8 cellular contexts compared by ENCODE assay signal in genomic region chr6:1612386-1612893, GRCh38. TPM values are rescaled to one million over a fixed set of nuclear protein-coding genes. Genes with fewer than 3 reads are reported as not detected.
DNase-seq lines count a peak whose midpoint lies in the region; TF ChIP-seq lines count a peak whose summit lies in the region.

No MANE protein-coding gene starts in this region.

- WGBS in liver: 25% methylated on average over 8 of the region's 8 CpGs
- 35 to 49% methylated on average over 8 of the region's 8 CpGs for WGBS in thyroid gland, 2 donors

- H3K4me3 ChIP-seq in ascending aorta: peak overlapping the region; percentile 91 to 94
- H3K4me3 ChIP-seq in liver (ENCODE audit: low read depth in 1 of 3, low read length in 3 of 3): peak overlapping the region; percentile 57 to 62 (median 57)
- peak overlapping the region in 2 of 3 donors; percentile 21 to 56 for H3K4me3 ChIP-seq in thyroid gland (replicated peaks in 1 of 3)

- H3K4me1 Mint-ChIP-seq in activated T-cell treated with anti-CD3 and anti-CD28 coated beads, Interleukin-2, amount 50 U/mL, for 24 hours (ENCODE audit: low read depth): peaks cover 29% of the 10 kb centered on the region

- H3K27me3 Mint-ChIP-seq in activated T-cell treated with anti-CD3 and anti-CD28 coated beads, Interleukin-2, amount 50 U/mL, for 24 hours: peaks cover 66% of the 10 kb centered on the region

- TF ChIP-seq CTCF in ascending aorta (IDR thresholded peaks at IDR 0.05) (no peak), liver (IDR thresholded peaks at IDR 0.05; ENCODE audit: low read depth, low read length, missing input control) (no peak), thyroid gland (IDR thresholded peaks at IDR 0.05) (no peak)

- H3K36me3 ChIP-seq in ascending aorta: peaks cover 37 to 52% of the 10 kb centered on the region in 2 donors
- no peaks in the 10 kb centered on the region for H3K36me3 ChIP-seq in liver (ENCODE audit: control insufficient read depth in 4 of 4, insufficient read depth in 3 of 4, low read depth in 1 of 4, low read length in 3 of 4)
- H3K36me3 ChIP-seq in thyroid gland: no peaks in the 10 kb centered on the region

- H3K27ac Mint-ChIP-seq in activated T-cell treated with anti-CD3 and anti-CD28 coated beads, Interleukin-2, amount 50 U/mL, for 24 hours: no peak overlapping the region

- H3K9me3 ChIP-seq in ascending aorta: no peaks in the 10 kb centered on the region
- H3K9me3 ChIP-seq in liver (ENCODE audit: control insufficient read depth in 4 of 4, low read length in 3 of 4): peaks cover 0 to 9% (median 1%) of the 10 kb centered on the region in 4 donors
- H3K9me3 ChIP-seq in thyroid gland: no peaks in the 10 kb centered on the region

- no peak for TF ChIP-seq RAD21 in liver (IDR thresholded peaks at IDR 0.05)

- peak overlapping the region; percentile 73 for H3K4me3 Mint-ChIP-seq in activated T-cell treated with anti-CD3 and anti-CD28 coated beads, Interleukin-2, amount 50 U/mL, for 24 hours

- TF ChIP-seq POLR2A in thyroid gland (IDR thresholded peaks at IDR 0.05): no peak

- intact Hi-C loops in ascending aorta (cut with DNase I) (no loop called here), thyroid gland (cut with DNase I) (no loop called here)

- peaks cover 0 to 4% of the 10 kb centered on the region in 2 donors for H3K4me1 ChIP-seq in ascending aorta
- peaks cover 16 to 38% (median 30%) of the 10 kb centered on the region in 4 donors for H3K4me1 ChIP-seq in liver (ENCODE audit: control insufficient read depth in 4 of 4, insufficient read depth in 4 of 4, low read length in 3 of 4)
- H3K4me1 ChIP-seq in thyroid gland: peaks cover 10 to 34% of the 10 kb centered on the region in 2 donors

- H3K27me3 ChIP-seq in ascending aorta: no peaks in the 10 kb centered on the region
- H3K27me3 ChIP-seq in liver (ENCODE audit: control insufficient read depth in 4 of 4, insufficient read depth in 4 of 4, low read length in 3 of 4): peaks cover 2 to 22% (median 10%) of the 10 kb centered on the region in 4 donors
- peaks cover 36% of the 10 kb centered on the region for H3K27me3 ChIP-seq in thyroid gland

- H3K27ac ChIP-seq in ascending aorta (peak overlapping the region; percentile 96 to 100), liver (ENCODE audit: low read depth in 1 of 2, low read length in 2 of 2) (no peak overlapping the region), thyroid gland (peak overlapping the region in 2 of 3 donors; percentile 36 to 66)

- H3K9me3 Mint-ChIP-seq in activated T-cell treated with anti-CD3 and anti-CD28 coated beads, Interleukin-2, amount 50 U/mL, for 24 hours: no peaks in the 10 kb centered on the region

- DNase-seq in activated T-cell treated with anti-CD3 and anti-CD28 coated beads, Interleukin-2, amount 50 U/mL, for 24 hours: no peak
- DNase-seq in activated T-cell treated with anti-CD3 and anti-CD28 coated beads for 4 hours (no peak), ascending aorta (ENCODE audit: low spot score in 2 of 2) (no peak), thyroid gland (no peak), HuH-7 (ENCODE audit: low spot score) (no peak), foreskin melanocyte (no peak), NCI-H187 treated with DMSO at 0.1 percent for 48 hours (lab: John Stamatoyannopoulos, UW) (no peak)

- peaks cover 1% of the 10 kb centered on the region for H3K36me3 Mint-ChIP-seq in activated T-cell treated with anti-CD3 and anti-CD28 coated beads, Interleukin-2, amount 50 U/mL, for 24 hours (ENCODE audit: low read depth)

- H3K9ac ChIP-seq in liver (ENCODE audit: low read depth in 1 of 2, low read length in 2 of 2): no peak overlapping the region

TF ChIP-seq in liver, 16 proteins besides CTCF, POLR2A, EP300 and RAD21:
- TF ChIP-seq RXRA (IDR thresholded peaks at IDR 0.05) (no peak), HNF4G (IDR thresholded peaks at IDR 0.05) (no peak), HNF4A (conservative IDR thresholded peaks at IDR 0.05) (no peak), FOXA1 (IDR thresholded peaks at IDR 0.05) (no peak), YY1 (IDR thresholded peaks at IDR 0.05) (no peak), JUND (IDR thresholded peaks at IDR 0.05) (no peak), EGR1 (IDR thresholded peaks at IDR 0.05; ENCODE audit: low read depth in 2 of 2) (no peak), NR2F2 (IDR thresholded peaks at IDR 0.05) (no peak), GABPA (IDR thresholded peaks at IDR 0.05 in 1 of 2, conservative IDR thresholded peaks at IDR 0.05 in 1 of 2) (no peak), SP1 (IDR thresholded peaks at IDR 0.05) (no peak), TAF1 (conservative IDR thresholded peaks at IDR 0.05) (no peak), FOXA2 (IDR thresholded peaks at IDR 0.05) (no peak)
- TF ChIP-seq, protein P1, sequence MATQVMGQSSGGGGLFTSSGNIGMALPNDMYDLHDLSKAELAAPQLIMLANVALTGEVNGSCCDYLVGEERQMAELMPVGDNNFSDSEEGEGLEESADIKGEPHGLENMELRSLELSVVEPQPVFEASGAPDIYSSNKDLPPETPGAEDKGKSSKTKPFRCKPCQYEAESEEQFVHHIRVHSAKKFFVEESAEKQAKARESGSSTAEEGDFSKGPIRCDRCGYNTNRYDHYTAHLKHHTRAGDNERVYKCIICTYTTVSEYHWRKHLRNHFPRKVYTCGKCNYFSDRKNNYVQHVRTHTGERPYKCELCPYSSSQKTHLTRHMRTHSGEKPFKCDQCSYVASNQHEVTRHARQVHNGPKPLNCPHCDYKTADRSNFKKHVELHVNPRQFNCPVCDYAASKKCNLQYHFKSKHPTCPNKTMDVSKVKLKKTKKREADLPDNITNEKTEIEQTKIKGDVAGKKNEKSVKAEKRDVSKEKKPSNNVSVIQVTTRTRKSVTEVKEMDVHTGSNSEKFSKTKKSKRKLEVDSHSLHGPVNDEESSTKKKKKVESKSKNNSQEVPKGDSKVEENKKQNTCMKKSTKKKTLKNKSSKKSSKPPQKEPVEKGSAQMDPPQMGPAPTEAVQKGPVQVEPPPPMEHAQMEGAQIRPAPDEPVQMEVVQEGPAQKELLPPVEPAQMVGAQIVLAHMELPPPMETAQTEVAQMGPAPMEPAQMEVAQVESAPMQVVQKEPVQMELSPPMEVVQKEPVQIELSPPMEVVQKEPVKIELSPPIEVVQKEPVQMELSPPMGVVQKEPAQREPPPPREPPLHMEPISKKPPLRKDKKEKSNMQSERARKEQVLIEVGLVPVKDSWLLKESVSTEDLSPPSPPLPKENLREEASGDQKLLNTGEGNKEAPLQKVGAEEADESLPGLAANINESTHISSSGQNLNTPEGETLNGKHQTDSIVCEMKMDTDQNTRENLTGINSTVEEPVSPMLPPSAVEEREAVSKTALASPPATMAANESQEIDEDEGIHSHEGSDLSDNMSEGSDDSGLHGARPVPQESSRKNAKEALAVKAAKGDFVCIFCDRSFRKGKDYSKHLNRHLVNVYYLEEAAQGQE (IDR thresholded peaks at IDR 0.05): no peak
- TF ChIP-seq, protein P2, sequence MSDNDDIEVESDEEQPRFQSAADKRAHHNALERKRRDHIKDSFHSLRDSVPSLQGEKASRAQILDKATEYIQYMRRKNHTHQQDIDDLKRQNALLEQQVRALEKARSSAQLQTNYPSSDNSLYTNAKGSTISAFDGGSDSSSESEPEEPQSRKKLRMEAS (IDR thresholded peaks at IDR 0.05): no peak
- TF ChIP-seq, protein P3, sequence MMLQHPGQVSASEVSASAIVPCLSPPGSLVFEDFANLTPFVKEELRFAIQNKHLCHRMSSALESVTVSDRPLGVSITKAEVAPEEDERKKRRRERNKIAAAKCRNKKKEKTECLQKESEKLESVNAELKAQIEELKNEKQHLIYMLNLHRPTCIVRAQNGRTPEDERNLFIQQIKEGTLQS (IDR thresholded peaks at IDR 0.05): no peak
- TF ChIP-seq, protein P4, sequence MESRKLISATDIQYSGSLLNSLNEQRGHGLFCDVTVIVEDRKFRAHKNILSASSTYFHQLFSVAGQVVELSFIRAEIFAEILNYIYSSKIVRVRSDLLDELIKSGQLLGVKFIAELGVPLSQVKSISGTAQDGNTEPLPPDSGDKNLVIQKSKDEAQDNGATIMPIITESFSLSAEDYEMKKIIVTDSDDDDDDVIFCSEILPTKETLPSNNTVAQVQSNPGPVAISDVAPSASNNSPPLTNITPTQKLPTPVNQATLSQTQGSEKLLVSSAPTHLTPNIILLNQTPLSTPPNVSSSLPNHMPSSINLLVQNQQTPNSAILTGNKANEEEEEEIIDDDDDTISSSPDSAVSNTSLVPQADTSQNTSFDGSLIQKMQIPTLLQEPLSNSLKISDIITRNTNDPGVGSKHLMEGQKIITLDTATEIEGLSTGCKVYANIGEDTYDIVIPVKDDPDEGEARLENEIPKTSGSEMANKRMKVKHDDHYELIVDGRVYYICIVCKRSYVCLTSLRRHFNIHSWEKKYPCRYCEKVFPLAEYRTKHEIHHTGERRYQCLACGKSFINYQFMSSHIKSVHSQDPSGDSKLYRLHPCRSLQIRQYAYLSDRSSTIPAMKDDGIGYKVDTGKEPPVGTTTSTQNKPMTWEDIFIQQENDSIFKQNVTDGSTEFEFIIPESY (IDR thresholded peaks at IDR 0.05): no peak

RNA-seq across cellular contexts. Expression of gene FOXC1, which starts 2.7 kb away (rescaled TPM):
- total RNA-seq in ascending aorta (125 TPM), liver (under 1 TPM; 0.09 to 0.33 TPM), thyroid gland (1 to 10 TPM; 3.8 to 8.1 (median 5.5) TPM)
- polyA plus RNA-seq in liver: under 1 TPM; 0.08 to 0.20 TPM

Comparison
In these comparisons a context has a peak if more than half of its experiments do, and no peak if none do; other contexts are left out.
1. H3K27ac ChIP-seq: peak in ascending aorta (2 of 2) and thyroid gland (2 of 3); none in liver (0 of 2).
2. H3K4me3 ChIP-seq: peak in every context shown above with its lines; median percentile 92 in ascending aorta; 57 in liver; 38 in thyroid gland.
3. RNA of gene FOXC1, which starts 2.7 kb away (total RNA-seq): 125 TPM in ascending aorta (single experiment); 3.8 to 8.1 TPM in thyroid gland and 0.09 to 0.33 TPM in liver; every median in the first group is over 10 times any median in the second.